In the genomic region with DNA sequence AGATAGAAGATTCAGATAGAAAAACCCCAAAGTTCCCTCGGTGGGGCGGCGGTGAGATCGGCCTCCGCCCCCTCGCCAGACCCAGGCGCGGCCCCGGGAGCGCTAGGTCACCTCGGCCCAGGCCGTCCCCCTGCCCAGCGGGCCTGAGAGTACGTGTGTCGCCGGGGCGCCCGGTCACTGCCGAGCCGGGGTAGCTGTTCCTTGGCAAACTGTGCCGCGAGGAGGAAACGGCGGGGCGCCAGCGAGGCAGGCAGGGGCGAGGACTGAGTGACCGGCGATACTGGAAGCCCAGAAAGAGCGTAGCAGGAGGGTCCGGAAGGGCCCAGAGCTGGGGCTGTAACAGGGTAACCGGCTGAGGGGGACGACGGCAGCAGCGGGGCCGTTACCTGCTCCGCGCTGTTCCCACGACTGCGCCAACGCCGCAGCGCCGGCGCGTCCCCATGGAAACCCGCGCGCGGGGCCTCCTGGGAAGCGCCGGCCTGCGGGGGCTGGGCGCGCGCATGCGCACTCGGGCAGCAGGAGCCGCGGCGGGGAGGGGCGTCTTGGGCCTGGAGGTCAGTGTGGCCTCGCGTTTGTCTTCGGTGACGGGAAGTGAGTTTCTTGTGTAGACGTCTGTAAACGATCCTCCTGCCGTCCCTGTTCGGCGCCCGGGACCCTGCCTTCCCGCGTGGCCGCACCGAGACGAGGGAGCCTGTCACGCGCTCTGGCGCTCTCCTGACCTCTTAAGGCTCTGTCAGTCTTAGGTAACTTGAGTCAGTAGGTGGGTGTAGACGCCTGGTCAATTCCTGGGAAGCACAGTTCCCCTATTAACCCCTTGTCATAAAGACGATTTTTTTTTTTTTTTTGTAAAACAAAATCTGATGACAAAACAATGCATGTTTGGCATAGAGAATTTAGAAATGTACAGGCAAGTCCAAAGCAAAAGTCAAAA, we compare ENCODE assay signal across 8 cellular contexts. TPM values are rescaled to one million over a fixed set of nuclear protein-coding genes. Genes with fewer than 3 reads are reported as not detected.
A peak's percentile ranks its signal among the peaks of the same experiment; 100 is the strongest.
DNase-seq lines count a peak whose midpoint lies in the region; ATAC-seq, FAIRE-seq and TF ChIP-seq lines count a peak whose summit lies in the region.

TSS of gene LCA5L (minus strand) at position 440 of the 931 bp plus-strand sequence. CDS start 17,285 bp downstream, outside the sequence.

- peak within 1 kb of the TSS; percentile 66 for H3K27ac ChIP-seq in HepG2 (ENCODE audit: extremely low read length, insufficient read depth, low read length)

- no peaks in the 10 kb centered on the region for H3K36me3 ChIP-seq in HepG2 (replicated peaks in 1 of 2; ENCODE audit: control insufficient read depth in 1 of 2, insufficient read depth in 2 of 2, low read length in 2 of 2)

- ATAC-seq in HG03457 (IDR thresholded peaks at IDR 0.05; ENCODE audit: unreplicated experiment) (peak; percentile 79), HepG2 (peak; percentile 95)

- 0 out of 2 replicates have a peak, but pooled peaks have one; percentile 5 for TF ChIP-seq RAD21 in HepG2 (CRISPR knock-in tag; IDR thresholded peaks at IDR 0.05)

- BruUV-seq in HepG2 (replicated peaks; lab: Mats Ljungman, UMichigan), result TSS peak; percentile 96

- peaks cover 3% of the 10 kb centered on the region for H3K9me3 Mint-ChIP-seq in activated CD4-positive, alpha-beta T cell treated with anti-CD3 and anti-CD28 coated beads, Interleukin-2, amount 10 ng/mL, durations not matched to agents 24 days and 14 days

- H3K4me1 ChIP-seq in HepG2 (ENCODE audit: insufficient read depth, low read length), result peaks cover 13% of the 10 kb centered on the region

- H2AFZ ChIP-seq in HepG2 (ENCODE audit: low read length), result peak within 1 kb of the TSS; percentile 89

- no peak for FAIRE-seq in HepG2 (lab: Jason Lieb, UNC)

- no peaks in the 10 kb centered on the region for H3K9me3 ChIP-seq in HepG2 (ENCODE audit: low read length)

- CTCF ChIA-PET in HepG2 (lab: Yijun Ruan, JAX; ENCODE audit: low intra/inter-chr PET ratio, low total read pairs), result no interaction called here

- peaks cover 14% of the 10 kb centered on the region for H3K4me1 Mint-ChIP-seq in activated CD4-positive, alpha-beta T cell treated with anti-CD3 and anti-CD28 coated beads, Interleukin-2, amount 10 ng/mL, durations not matched to agents 24 days and 14 days

- intact Hi-C loops in activated CD4-positive, alpha-beta T cell treated with anti-CD3 and anti-CD28 coated beads, Interleukin-2, amount 10 ng/mL, durations not matched to agents 24 days and 14 days (cut with micrococcal nuclease), result loop anchor here (1.0 to 5.0 kb wide), 4 partner anchors 57 to 263 kb away; partner anchors contain the start of genes HMGN1 and PSMG1
- intact Hi-C loops in HepG2 (cut with micrococcal nuclease; ENCODE audit: unreplicated experiment), result no loop called here

- POLR2A ChIA-PET in HepG2 (lab: Yijun Ruan, JAX), result interaction anchor here (1.0 to 1.1 kb wide), 3 partner anchors 9 to 262 kb away, joined by 3 to 4 read pairs (median 3); partner anchors contain the start of gene PSMG1

- TF ChIP-seq EP300 in HepG2 (IDR thresholded peaks at IDR 0.05; ENCODE audit: low read depth in 2 of 2, low read length in 2 of 2) (peak in 1 of 2 experiments; percentile 47; a peak in 1 of 4 replicates), HepG2 (CRISPR knock-in tag; IDR thresholded peaks at IDR 0.05; ENCODE audit: borderline replicate concordance) (no peak)

- DNase-seq in C1 segment of cervical spinal cord (lab: John Stamatoyannopoulos, UW) (peak; percentile 40 to 93 (median 82)), GM19240 (ENCODE audit: insufficient read length, low spot score) (peak; percentile 87), NCI-H524 treated with DMSO at 0.1 percent for 48 hours (lab: John Stamatoyannopoulos, UW) (peak; percentile 60), cortex of kidney (lab: John Stamatoyannopoulos, UW) (peak; percentile 56), HepG2 (ENCODE audit: low spot score) (peak; percentile 76)
- DNase-seq in activated CD4-positive, alpha-beta T cell treated with anti-CD3 and anti-CD28 coated beads, Interleukin-2, amount 10 ng/mL, durations not matched to agents 24 days and 14 days, result peak; percentile 98
- DNase-seq in stimulated activated CD4-positive, alpha-beta T cell treated with anti-CD3 and anti-CD28 coated beads, Interleukin-2, amount 100 ng/mL, for 48 hours, result peak; percentile 87 to 91

- WGBS in HepG2 (ENCODE audit: low lambda C conversion rate), result 2% methylated on average over 13 of the region's 82 CpGs

- H4K20me1 ChIP-seq in HepG2 (ENCODE audit: insufficient read depth, low read length), result no peaks in the 10 kb centered on the region

- H3K4me2 ChIP-seq in HepG2 (ENCODE audit: low read depth, low read length), result peak within 1 kb of the TSS; percentile 93

- H3K27me3 ChIP-seq in HepG2 (ENCODE audit: control insufficient read depth in 1 of 2, insufficient read depth in 2 of 2, low read length in 2 of 2), result peaks cover 0 to 2% of the 10 kb centered on the region in 2 experiments; a peak in 1 of 5 replicates

- peak within 1 kb of the TSS; percentile 91 for H3K9ac ChIP-seq in HepG2 (ENCODE audit: insufficient read depth, low read depth, low read length)

- peaks cover 47% of the 10 kb centered on the region for H3K27me3 Mint-ChIP-seq in activated CD4-positive, alpha-beta T cell treated with anti-CD3 and anti-CD28 coated beads, Interleukin-2, amount 10 ng/mL, durations not matched to agents 24 days and 14 days

- in situ Hi-C loops in HepG2 (cut with HindIII; ENCODE audit: extremely low pct_ligation_motif_present, low pct_unique_long_range_greater_than_20kb), result loop anchor here (10.0 kb wide), 1 partner anchor 101 kb away; the partner anchor contains the start of gene HMGN1

- H3K4me3 ChIP-seq in HepG2 (replicated peaks in 1 of 3; ENCODE audit: insufficient read depth in 1 of 3, low read depth in 2 of 3, low read length in 3 of 3), result peak within 1 kb of the TSS; percentile 71 to 82 (median 80)

- peak within 1 kb of the TSS; percentile 96 for H3K27ac Mint-ChIP-seq in activated CD4-positive, alpha-beta T cell treated with anti-CD3 and anti-CD28 coated beads, Interleukin-2, amount 10 ng/mL, durations not matched to agents 24 days and 14 days

- H3K4me3 Mint-ChIP-seq in activated CD4-positive, alpha-beta T cell treated with anti-CD3 and anti-CD28 coated beads, Interleukin-2, amount 10 ng/mL, durations not matched to agents 24 days and 14 days, result peak within 1 kb of the TSS; percentile 84

- TF ChIP-seq POLR2A in HepG2 (IDR thresholded peaks at IDR 0.05; ENCODE audit: insufficient read depth in 1 of 2, low read depth in 2 of 2, low read length in 2 of 2), result peak; percentile 40 to 91; a peak in 2 of 4 replicates

- peak; percentile 27 for TF ChIP-seq CTCF in HepG2 (CRISPR knock-in tag; IDR thresholded peaks at IDR 0.05)

- no peaks in the 10 kb centered on the region for H3K79me2 ChIP-seq in HepG2 (ENCODE audit: insufficient read depth, low read length)

- peaks cover 3% of the 10 kb centered on the region for H3K36me3 Mint-ChIP-seq in activated CD4-positive, alpha-beta T cell treated with anti-CD3 and anti-CD28 coated beads, Interleukin-2, amount 10 ng/mL, durations not matched to agents 24 days and 14 days (ENCODE audit: low read depth)

TF ChIP-seq in HepG2, 621 proteins besides CTCF, POLR2A, EP300 and RAD21 (continues in another document):
- TF ChIP-seq TBX2 (CRISPR knock-in tag; IDR thresholded peaks at IDR 0.05; ENCODE audit: borderline replicate concordance), result 0 out of 2 replicates have a peak, but pooled peaks have one; percentile 18

RNA-seq across cellular contexts. Expression of gene LCA5L, which starts in this region (rescaled TPM):
- total RNA-seq in activated CD4-positive, alpha-beta T cell treated with anti-CD3 and anti-CD28 coated beads, Interleukin-2, amount 10 ng/mL, durations not matched to agents 24 days and 14 days, result not detected in 2 replicates
- 0.55 and 0.66 TPM in 2 replicates for total RNA-seq in HepG2 (2016; rRNA removed; fragmentation: Illumina TruSeq; extraction: Trizol)
- total RNA-seq in HepG2 (2016; cell fraction: cytosol; rRNA removed; fragmentation: Illumina TruSeq; extraction: Trizol; ENCODE audit: low read depth), result 0.44 and 0.61 TPM in 2 replicates
- 0.30 and 0.65 TPM in 2 replicates for total RNA-seq in HepG2 (2016; cell fraction: insoluble cytoplasmic fraction; rRNA removed; fragmentation: Illumina TruSeq; extraction: Trizol)
- 0.69 and 1.0 TPM in 2 replicates for total RNA-seq in HepG2 (2016; cell fraction: membrane; rRNA removed; fragmentation: Illumina TruSeq; extraction: Trizol)
- total RNA-seq in HepG2 (2016; cell fraction: nucleus; rRNA removed; fragmentation: Illumina TruSeq; extraction: Trizol), result not detected in 2 replicates
- 0.13 and 0.21 TPM in 2 replicates for polyA plus RNA-seq in HepG2 (2011; rRNA removed)
- polyA plus RNA-seq in HepG2 (2011; cell fraction: cytosol; rRNA removed), result 0.05 TPM in 2 replicates
- polyA plus RNA-seq in HepG2 (2011; cell fraction: nucleus; rRNA removed), result 0.23 TPM in 1 of 2 replicates, not detected in the other
- 0.25 and 0.38 TPM in 2 replicates for polyA plus RNA-seq in HepG2 (2012)
- 0.23 and 0.55 TPM in 2 replicates for polyA plus RNA-seq in HepG2 (2016; cell fraction: cytosol; fragmentation: Illumina TruSeq; extraction: Trizol; ENCODE audit: low read depth)
- 0.38 and 0.40 TPM in 2 replicates for polyA plus RNA-seq in HepG2 (2016; cell fraction: insoluble cytoplasmic fraction; fragmentation: Illumina TruSeq; extraction: Trizol; ENCODE audit: low read depth)
- polyA plus RNA-seq in HepG2 (2016; cell fraction: membrane; fragmentation: Illumina TruSeq; extraction: Trizol; ENCODE audit: low read depth), result 0.42 and 0.64 TPM in 2 replicates
- polyA plus RNA-seq in HepG2 (2016; cell fraction: nucleus; fragmentation: Illumina TruSeq; extraction: Trizol; ENCODE audit: insufficient read depth, low read depth), result 0.71 and 0.82 TPM in 2 replicates
- polyA minus RNA-seq in HepG2 (2011; rRNA and poly(A)+ RNA removed; ENCODE audit: low replicate concordance), result 0.48 and 0.58 TPM in 2 replicates
- not detected in 2 replicates for polyA minus RNA-seq in HepG2 (2011; cell fraction: cytosol; rRNA and poly(A)+ RNA removed)
- not detected in 2 replicates for polyA minus RNA-seq in HepG2 (2011; cell fraction: nucleus; rRNA and poly(A)+ RNA removed)

Comparison
In these comparisons a context has a peak if more than half of its experiments do, and no peak if none do; other contexts are left out.
1. Peak in every context shown above with its lines: DNase-seq, ATAC-seq, H3K4me3 ChIP-seq and H3K27ac ChIP-seq.
2. Peak in DNase-seq in activated CD4-positive, alpha-beta T cell treated with anti-CD3 and anti-CD28 coated beads, Interleukin-2, amount 10 ng/mL, durations not matched to agents 24 days and 14 days; RNA of the gene not detected or under 1 TPM.